Comparison of ENCODE assay signal across 13 cellular contexts in genomic region chr4:57550143-57550542, GRCh38.
"Had no signal": no experiment of that assay in that cellular context is flagged by ENCODE, and none has a peak within 500 bp of the region (broad histone marks: within the 10 kb centered on the region; RNA-seq: fewer than 3 reads in every experiment).

No MANE protein-coding gene starts in this region.

- ATAC-seq: foreskin keratinocyte had no signal

- H3K27ac ChIP-seq: coronary artery, foreskin keratinocyte, neural progenitor cell, thyroid gland had no signal

- DNase-seq: activated B cell treated with CpG ODN at 0.5 μM for 24 hours; activated CD4-positive, alpha-beta T cell treated with anti-CD3 and anti-CD28 coated beads, Interleukin-2, amount 10 ng/mL, durations not matched to agents 7 days and 5 days; activated CD8-positive, alpha-beta memory T cell treated with anti-CD3 and anti-CD28 coated beads for 24 hours; activated naive CD4-positive, alpha-beta T cell treated with Interleukin-2 at 50 U/mL for 16 hours; central memory CD4-positive, alpha-beta T cell; effector CD4-positive, alpha-beta T cell; foreskin keratinocyte; kidney; retina; stimulated activated CD4-positive, alpha-beta T cell treated with anti-CD3 and anti-CD28 coated beads, Interleukin-4, amount 100 ng/mL, for 4 hours; thyroid gland had no signal
